In genomic region chr10:101493249-101493648, GRCh38 we compare ENCODE assay signal across 32 cellular contexts.
"Had no signal": no experiment of that assay in that cellular context is flagged by ENCODE, and none has a peak within 500 bp of the region (broad histone marks: within the 10 kb centered on the region; RNA-seq: fewer than 3 reads in every experiment).

No MANE protein-coding gene starts in this region.

- H3K9me3 ChIP-seq: adrenal gland, body of pancreas, esophagus squamous epithelium, gastroesophageal sphincter, heart right ventricle had no signal

- DNase-seq: activated CD4-positive, alpha-beta memory T cell treated with anti-CD3 and anti-CD28 coated beads for 36 hours; activated CD4-positive, alpha-beta T cell treated with anti-CD3 and anti-CD28 coated beads for 36 hours; activated CD4-positive, alpha-beta T cell treated with anti-CD3 and anti-CD28 coated beads, Interleukin-2, amount 10 ng/mL, durations not matched to agents 24 days and 14 days; activated CD4-positive, CD25-positive, alpha-beta regulatory T cell; activated CD4-positive, CD25-positive, alpha-beta regulatory T cell treated with anti-CD3 and anti-CD28 coated beads, Interleukin-2, amount 50 U/mL, for 72 hours; activated CD8-positive, alpha-beta memory T cell treated with anti-CD3 and anti-CD28 coated beads, Interleukin-2, amount 10 ng/mL, durations not matched to agents 7 days and 5 days; activated CD8-positive, alpha-beta memory T cell treated with anti-CD3 and anti-CD28 coated beads, Interleukin-2, amount 50 U/mL, for 4 hours; activated CD8-positive, alpha-beta T cell treated with anti-CD3 and anti-CD28 coated beads, Interleukin-2, amount 10 ng/mL, durations not matched to agents 7 days and 5 days; activated effector memory CD4-positive, alpha-beta T cell treated with anti-CD3 and anti-CD28 coated beads, Interleukin-2, amount 50 U/mL, for 16 hours; activated naive CD4-positive, alpha-beta T cell treated with anti-CD3 and anti-CD28 coated beads for 36 hours; activated naive CD8-positive, alpha-beta T cell treated with anti-CD3 and anti-CD28 coated beads for 36 hours; activated naive CD8-positive, alpha-beta T cell treated with anti-CD3 and anti-CD28 coated beads, Interleukin-2, amount 50 U/mL, for 24 hours; activated T-cell treated with anti-CD3 and anti-CD28 coated beads, Interleukin-2, amount 50 U/mL, for 1 hour; activated T-cell treated with anti-CD3 and anti-CD28 coated beads, Interleukin-2, amount 50 U/mL, for 48 hours; adrenal gland; amygdala; aorta; body of pancreas; caudate nucleus; cortex of kidney; dermis blood vessel endothelial cell; effector CD4-positive, alpha-beta T cell; effector memory CD8-positive, alpha-beta T cell; esophagus squamous epithelium; foreskin melanocyte; heart right ventricle; T-helper 2 cell had no signal

- H3K4me1 Mint-ChIP-seq: activated CD8-positive, alpha-beta memory T cell treated with anti-CD3 and anti-CD28 coated beads, Interleukin-2, amount 10 ng/mL, durations not matched to agents 7 days and 5 days; activated naive CD8-positive, alpha-beta T cell treated with anti-CD3 and anti-CD28 coated beads, Interleukin-2, amount 50 U/mL, for 24 hours had no signal

- H3K27me3 Mint-ChIP-seq: activated CD4-positive, alpha-beta memory T cell treated with anti-CD3 and anti-CD28 coated beads for 36 hours; activated CD4-positive, alpha-beta T cell treated with anti-CD3 and anti-CD28 coated beads for 36 hours; activated CD8-positive, alpha-beta memory T cell treated with anti-CD3 and anti-CD28 coated beads, Interleukin-2, amount 10 ng/mL, durations not matched to agents 7 days and 5 days; activated naive CD4-positive, alpha-beta T cell treated with anti-CD3 and anti-CD28 coated beads, Interleukin-2, amount 50 U/mL, for 24 hours; activated naive CD8-positive, alpha-beta T cell treated with anti-CD3 and anti-CD28 coated beads for 36 hours; activated naive CD8-positive, alpha-beta T cell treated with anti-CD3 and anti-CD28 coated beads, Interleukin-2, amount 50 U/mL, for 24 hours; effector memory CD8-positive, alpha-beta T cell had no signal

- H3K27me3 ChIP-seq: adrenal gland, body of pancreas, esophagus squamous epithelium, gastroesophageal sphincter, heart right ventricle had no signal

- H3K27ac Mint-ChIP-seq: activated CD4-positive, alpha-beta memory T cell treated with anti-CD3 and anti-CD28 coated beads for 36 hours; activated CD4-positive, alpha-beta T cell treated with anti-CD3 and anti-CD28 coated beads for 36 hours; activated CD4-positive, alpha-beta T cell treated with anti-CD3 and anti-CD28 coated beads, Interleukin-2, amount 10 ng/mL, durations not matched to agents 24 days and 14 days; activated CD8-positive, alpha-beta memory T cell treated with anti-CD3 and anti-CD28 coated beads, Interleukin-2, amount 10 ng/mL, durations not matched to agents 7 days and 5 days; activated CD8-positive, alpha-beta T cell treated with anti-CD3 and anti-CD28 coated beads, Interleukin-2, amount 10 ng/mL, durations not matched to agents 7 days and 5 days; activated naive CD4-positive, alpha-beta T cell treated with anti-CD3 and anti-CD28 coated beads for 36 hours; activated naive CD4-positive, alpha-beta T cell treated with anti-CD3 and anti-CD28 coated beads, Interleukin-2, amount 50 U/mL, for 24 hours; activated naive CD8-positive, alpha-beta T cell treated with anti-CD3 and anti-CD28 coated beads for 36 hours; activated naive CD8-positive, alpha-beta T cell treated with anti-CD3 and anti-CD28 coated beads, Interleukin-2, amount 50 U/mL, for 24 hours; activated T-helper 1 cell treated with anti-CD3 and anti-CD28 coated beads, Interleukin-12 subunit alpha, Interleukin-12 subunit beta, Interleukin-2, Interleukin-4 antibody, amounts not matched to agents 30 ng/mL and 10 ng/mL and 1 ng/mL, durations not matched to agents 14 hours and 24 hours and 36 hours; activated T-helper 2 cell treated with anti-CD3 and anti-CD28 coated beads, Interferon-gamma antibody, Interleukin-2, Interleukin-4, amounts not matched to agents 10 μg/mL and 5 μg/mL and 100 μg/mL, durations not matched to agents 14 hours and 24 hours and 36 hours; effector memory CD8-positive, alpha-beta T cell had no signal

- H3K36me3 ChIP-seq: adrenal gland, esophagus squamous epithelium, gastroesophageal sphincter, heart right ventricle had no signal

- ATAC-seq: activated CD4-positive, alpha-beta T cell treated with anti-CD3 and anti-CD28 coated beads for 36 hours; activated CD8-positive, alpha-beta memory T cell treated with anti-CD3 and anti-CD28 coated beads, Interleukin-2, amount 10 ng/mL, durations not matched to agents 7 days and 5 days; activated CD8-positive, alpha-beta T cell treated with anti-CD3 and anti-CD28 coated beads, Interleukin-2, amount 10 ng/mL, durations not matched to agents 7 days and 5 days; activated naive CD8-positive, alpha-beta T cell treated with anti-CD3 and anti-CD28 coated beads, Interleukin-2, amount 50 U/mL, for 24 hours; body of pancreas; effector memory CD8-positive, alpha-beta T cell; gastroesophageal sphincter; heart right ventricle had no signal

- H3K4me3 Mint-ChIP-seq: activated CD4-positive, alpha-beta memory T cell treated with anti-CD3 and anti-CD28 coated beads for 36 hours; activated CD4-positive, alpha-beta T cell treated with anti-CD3 and anti-CD28 coated beads for 36 hours; activated CD4-positive, alpha-beta T cell treated with anti-CD3 and anti-CD28 coated beads, Interleukin-2, amount 10 ng/mL, durations not matched to agents 24 days and 14 days; activated CD8-positive, alpha-beta memory T cell treated with anti-CD3 and anti-CD28 coated beads, Interleukin-2, amount 10 ng/mL, durations not matched to agents 7 days and 5 days; activated CD8-positive, alpha-beta T cell treated with anti-CD3 and anti-CD28 coated beads, Interleukin-2, amount 10 ng/mL, durations not matched to agents 7 days and 5 days; activated naive CD4-positive, alpha-beta T cell treated with anti-CD3 and anti-CD28 coated beads for 36 hours; activated naive CD4-positive, alpha-beta T cell treated with anti-CD3 and anti-CD28 coated beads, Interleukin-2, amount 50 U/mL, for 24 hours; activated naive CD8-positive, alpha-beta T cell treated with anti-CD3 and anti-CD28 coated beads for 36 hours; activated naive CD8-positive, alpha-beta T cell treated with anti-CD3 and anti-CD28 coated beads, Interleukin-2, amount 50 U/mL, for 24 hours; activated T-helper 1 cell treated with anti-CD3 and anti-CD28 coated beads, Interleukin-12 subunit alpha, Interleukin-12 subunit beta, Interleukin-2, Interleukin-4 antibody, amounts not matched to agents 30 ng/mL and 10 ng/mL and 1 ng/mL, durations not matched to agents 14 hours and 24 hours and 36 hours; effector memory CD8-positive, alpha-beta T cell had no signal

- H3K27ac ChIP-seq: adrenal gland, body of pancreas, epithelial cell of prostate, esophagus squamous epithelium, gastroesophageal sphincter, heart right ventricle had no signal

- H3K36me3 Mint-ChIP-seq: activated CD4-positive, alpha-beta memory T cell treated with anti-CD3 and anti-CD28 coated beads for 36 hours; activated CD8-positive, alpha-beta memory T cell treated with anti-CD3 and anti-CD28 coated beads, Interleukin-2, amount 10 ng/mL, durations not matched to agents 7 days and 5 days had no signal

- H3K4me3 ChIP-seq: adrenal gland, body of pancreas, esophagus squamous epithelium, gastroesophageal sphincter, heart right ventricle had no signal

- H3K9me3 Mint-ChIP-seq: activated CD4-positive, alpha-beta memory T cell treated with anti-CD3 and anti-CD28 coated beads for 36 hours; activated CD4-positive, alpha-beta T cell treated with anti-CD3 and anti-CD28 coated beads, Interleukin-2, amount 10 ng/mL, durations not matched to agents 24 days and 14 days; activated naive CD4-positive, alpha-beta T cell treated with anti-CD3 and anti-CD28 coated beads for 36 hours; activated naive CD4-positive, alpha-beta T cell treated with anti-CD3 and anti-CD28 coated beads, Interleukin-2, amount 50 U/mL, for 24 hours; activated naive CD8-positive, alpha-beta T cell treated with anti-CD3 and anti-CD28 coated beads for 36 hours; activated naive CD8-positive, alpha-beta T cell treated with anti-CD3 and anti-CD28 coated beads, Interleukin-2, amount 50 U/mL, for 24 hours; activated T-helper 1 cell treated with anti-CD3 and anti-CD28 coated beads, Interleukin-12 subunit alpha, Interleukin-12 subunit beta, Interleukin-2, Interleukin-4 antibody, amounts not matched to agents 30 ng/mL and 10 ng/mL and 1 ng/mL, durations not matched to agents 14 hours and 24 hours and 36 hours; activated T-helper 2 cell treated with anti-CD3 and anti-CD28 coated beads, Interferon-gamma antibody, Interleukin-2, Interleukin-4, amounts not matched to agents 10 μg/mL and 5 μg/mL and 100 μg/mL, durations not matched to agents 14 hours and 24 hours and 36 hours; effector memory CD8-positive, alpha-beta T cell had no signal

- H3K4me1 ChIP-seq: adrenal gland, esophagus squamous epithelium, gastroesophageal sphincter had no signal
